8 cellular contexts compared by ENCODE assay signal in genomic region chr10:47025540-47026300, GRCh38.
DNase-seq lines count a peak whose midpoint lies in the region; ATAC-seq, FAIRE-seq and TF ChIP-seq lines count a peak whose summit lies in the region.
"Had no signal": no experiment of that assay in that cellular context is flagged by ENCODE, and none has a peak within 500 bp of the region (broad histone marks: within the 10 kb centered on the region; RNA-seq: fewer than 3 reads in every experiment).

No MANE protein-coding gene starts in this region.

- H3K9me3 ChIP-seq in RWPE2 (ENCODE audit: severe bottlenecking), result no peaks in the 10 kb centered on the region
- no peaks in the 10 kb centered on the region for H3K9me3 ChIP-seq in gastroesophageal sphincter
- H3K9me3 ChIP-seq in small intestine (ENCODE audit: control insufficient read depth, low read depth), result no peaks in the 10 kb centered on the region

- TF ChIP-seq CTCF in GM13976 (IDR thresholded peaks at IDR 0.05; ENCODE audit: borderline replicate concordance, control extremely low read depth, extremely low read depth, insufficient read depth, missing control alignments) (no peak), RWPE2 (IDR thresholded peaks at IDR 0.05; ENCODE audit: poor library complexity, severe bottlenecking) (no peak), gastroesophageal sphincter (IDR thresholded peaks at IDR 0.05) (no peak)

- H3K27me3 ChIP-seq in RWPE2 (ENCODE audit: insufficient read depth, poor library complexity, severe bottlenecking) (no peaks in the 10 kb centered on the region), gastroesophageal sphincter (no peaks in the 10 kb centered on the region), small intestine (ENCODE audit: control insufficient read depth in 2 of 2, insufficient read depth in 2 of 2, low read length in 2 of 2) (no peaks in the 10 kb centered on the region)

- TF ChIP-seq POLR2A in gastroesophageal sphincter (IDR thresholded peaks at IDR 0.05), result no peak

- H3K36me3 ChIP-seq in RWPE2 (ENCODE audit: low read depth), result no peaks in the 10 kb centered on the region
- H3K36me3 ChIP-seq in gastroesophageal sphincter, result no peaks in the 10 kb centered on the region
- no peaks in the 10 kb centered on the region for H3K36me3 ChIP-seq in small intestine (ENCODE audit: control insufficient read depth in 2 of 2, insufficient read depth in 2 of 2, low read length in 2 of 2)

- peak; percentile 37; the same call in 1 of the 3 replicates for ATAC-seq in RWPE2 (ENCODE audit: low read depth)
- ATAC-seq in gastroesophageal sphincter, result peak; percentile 62
- no peak for ATAC-seq in GM19328 (IDR thresholded peaks at IDR 0.05; ENCODE audit: unreplicated experiment)

- DNase-seq in GM13976 (ENCODE audit: low spot score) (peak; percentile 27), RWPE2 (ENCODE audit: low spot score) (no peak), small intestine (peak; percentile 24), nucleus accumbens (lab: John Stamatoyannopoulos, UW) (no peak)
- no peak for DNase-seq in stimulated activated naive CD4-positive, alpha-beta T cell treated with Interleukin-2 at 50 U/mL for 16 hours (lab: John Stamatoyannopoulos, UW)
- DNase-seq: SHP77 treated with DMSO at 0.1 percent for 48 hours had no signal

- H3K4me1 ChIP-seq in RWPE2 (ENCODE audit: insufficient read depth, poor library complexity, severe bottlenecking) (no peaks in the 10 kb centered on the region), gastroesophageal sphincter (peaks cover 0 to 18% (median 0%) of the 10 kb centered on the region in 3 donors), small intestine (ENCODE audit: control insufficient read depth in 2 of 2, insufficient read depth in 1 of 2, low read depth in 1 of 2, low read length in 1 of 2) (no peaks in the 10 kb centered on the region)

- in situ Hi-C loops in GM13976 (cut with MboI; ENCODE audit: low sequenced_read_pairs, unreplicated experiment), result no loop called here

- no peak overlapping the region for H3K27ac ChIP-seq in RWPE2 (ENCODE audit: poor library complexity, severe bottlenecking)
- peak overlapping the region in 2 of 4 donors; percentile 7 to 37 for H3K27ac ChIP-seq in gastroesophageal sphincter
- H3K27ac ChIP-seq in small intestine (ENCODE audit: low read depth in 1 of 2, low read length in 1 of 2), result no peak overlapping the region

- no CpG with 5 or more reads among the region's 10 CpGs for WGBS in gastroesophageal sphincter (ENCODE audit: low coverage in 1 of 2), 2 donors
- WGBS in small intestine, 3 donors, result 73 to 80% (median 77%) methylated on average over 10 of the region's 10 CpGs

- no peak for TF ChIP-seq EP300 in gastroesophageal sphincter (IDR thresholded peaks at IDR 0.05)

- FAIRE-seq in small intestine (lab: Jason Lieb, UNC), result no peak

- no peak overlapping the region for H3K4me3 ChIP-seq in RWPE2 (ENCODE audit: severe bottlenecking)
- H3K4me3 ChIP-seq in gastroesophageal sphincter, result no peak overlapping the region
- no peak overlapping the region for H3K4me3 ChIP-seq in small intestine (ENCODE audit: low read depth in 1 of 2, low read length in 2 of 2)

Comparison
In these comparisons a context has a peak if more than half of its experiments do, and no peak if none do; other contexts are left out.
1. DNase-seq: peak in GM13976 (single experiment) and small intestine (single experiment); none in RWPE2 (single experiment), nucleus accumbens (0 of 56) and stimulated activated naive CD4-positive, alpha-beta T cell treated with Interleukin-2 at 50 U/mL for 16 hours (single experiment).